ENCODE assay signal across 26 cellular contexts in the genomic region with DNA sequence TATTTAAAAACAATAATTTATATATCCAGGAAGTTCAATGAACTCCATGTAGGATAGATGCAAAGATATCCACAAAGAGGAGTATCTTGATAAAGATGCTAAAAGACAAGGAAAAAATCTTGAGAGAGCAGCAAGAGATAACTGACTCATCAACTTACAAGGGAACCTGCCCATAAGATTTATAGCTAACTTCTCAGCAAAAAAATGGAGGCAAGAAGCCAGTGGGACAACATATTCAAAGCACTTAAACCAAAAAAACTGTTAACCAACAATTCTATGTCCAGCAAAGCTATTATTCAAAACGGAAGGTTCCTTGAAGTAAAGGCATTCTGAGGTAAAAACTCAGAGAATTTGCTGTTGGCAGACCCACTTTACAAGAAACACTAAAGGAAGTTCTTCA. TPM values are rescaled to one million over a fixed set of nuclear protein-coding genes. Genes with fewer than 3 reads are reported as not detected.
A peak's percentile ranks its signal among the peaks of the same experiment; 100 is the strongest.
DNase-seq lines count a peak whose midpoint lies in the region; ATAC-seq, FAIRE-seq and TF ChIP-seq lines count a peak whose summit lies in the region.
"Had no signal": no experiment of that assay in that cellular context is flagged by ENCODE, and none has a peak within 500 bp of the region (broad histone marks: within the 10 kb centered on the region; RNA-seq: fewer than 3 reads in every experiment).

No MANE protein-coding gene starts in this region.

- no peak for DNase-seq in H54 (ENCODE audit: insufficient read length, low spot score)
- no peak for DNase-seq in K562 (ENCODE audit: extremely low read depth in 1 of 4, low spot score in 3 of 4)
- DNase-seq in T-helper 1 cell, result no peak
- DNase-seq: 8988T; ACHN; BE2C; C1 segment of cervical spinal cord; CD4-positive, alpha-beta memory T cell; CD4-positive, CD25-positive, alpha-beta regulatory T cell; CD8-positive, alpha-beta memory T cell; COR-L47; DMS 273 treated with DMSO at 0.1 percent for 48 hours; DMS153; DMS53; DMS79; DND-41; EL; GF-D8 had no signal

- H3K36me3 ChIP-seq in K562 (ENCODE audit: control insufficient read depth, insufficient read depth, low read length), result peaks cover 5% of the 10 kb centered on the region; the same call in 1 of the 3 replicates

- no peaks in the 10 kb centered on the region for H3K27me3 ChIP-seq in K562 (ENCODE audit: control insufficient read depth in 2 of 2, insufficient read depth in 2 of 2, low read length in 2 of 2)
- H3K27me3 ChIP-seq: BE2C, BLaER1 had no signal

- TF ChIP-seq POLR2A in H54 (IDR thresholded peaks at IDR 0.05; ENCODE audit: low read depth, low read length) (no peak), K562 (conservative IDR thresholded peaks at IDR 0.05) (no peak)

- TF ChIP-seq CTCF in K562 (IDR thresholded peaks at IDR 0.05 in 2 of 3, conservative IDR thresholded peaks at IDR 0.05 in 1 of 3; ENCODE audit: insufficient read depth in 2 of 3, low read depth in 1 of 3, low read length in 3 of 3), result no peak

- TF ChIP-seq EP300 in K562 (IDR thresholded peaks at IDR 0.05; ENCODE audit: low read length), result no peak

- H3K9me3 ChIP-seq in K562 (replicated peaks; ENCODE audit: control insufficient read depth, insufficient read depth, low read depth, low read length), result no peaks in the 10 kb centered on the region
- H3K9me3 ChIP-seq: BE2C had no signal

- H3K9ac ChIP-seq in K562 (ENCODE audit: insufficient read depth in 1 of 2, low read depth in 2 of 2, low read length in 2 of 2), result no peak overlapping the region
- H3K9ac ChIP-seq: BLaER1 had no signal

- 52% methylated on average over 1 of the region's 1 CpG for WGBS in K562 (ENCODE audit: insufficient coverage, low coverage, missing lambda C conversion rate)

- no peak overlapping the region for H3K4me3 ChIP-seq in K562
- H3K4me3 ChIP-seq: BLaER1 had no signal

- H3K27ac ChIP-seq in K562 (ENCODE audit: extremely low read depth, low read depth, low read length), result no peak overlapping the region
- H3K27ac ChIP-seq: BLaER1 had no signal

- POLR2A ChIA-PET in K562 (lab: Yijun Ruan, JAX), result no interaction called here

- H3K9me1 ChIP-seq in K562 (ENCODE audit: control insufficient read depth, insufficient read depth, low read length), result no peaks in the 10 kb centered on the region

- ATAC-seq in K562, result no peak
- no peak for ATAC-seq in GM18502 (IDR thresholded peaks at IDR 0.05; ENCODE audit: poor library complexity, unreplicated experiment)
- ATAC-seq in GM21825 (IDR thresholded peaks at IDR 0.05; ENCODE audit: unreplicated experiment), result no peak

- peak; percentile 92 for FAIRE-seq in H54 (lab: Jason Lieb, UNC)
- peak; percentile 26 for FAIRE-seq in K562 (lab: Jason Lieb, UNC)
- peak; percentile 38 for FAIRE-seq in islet of Langerhans (lab: Jason Lieb, UNC)
- FAIRE-seq: A204.1, G401.6, GM12891, GM18507 had no signal

- H3K4me2 ChIP-seq in K562 (ENCODE audit: insufficient read depth, low read length), result no peak overlapping the region
- H3K4me2 ChIP-seq: BLaER1 had no signal

- TF ChIP-seq RAD21 in K562 (CRISPR knock-in tag; conservative IDR thresholded peaks at IDR 0.05 in 1 of 2, IDR thresholded peaks at IDR 0.05 in 1 of 2), result no peak

- intact Hi-C loops in K562 (cut with micrococcal nuclease), result no loop called here

- CTCF ChIA-PET in K562 (lab: Yijun Ruan, JAX; ENCODE audit: low intra/inter-chr PET ratio), result no interaction called here

- H4K20me1 ChIP-seq in K562 (replicated peaks; ENCODE audit: control insufficient read depth, insufficient read depth, low read length), result no peaks in the 10 kb centered on the region

- no peak overlapping the region for H2AFZ ChIP-seq in K562 (ENCODE audit: low read depth, low read length)

- no peaks in the 10 kb centered on the region for H3K4me1 ChIP-seq in K562 (replicated peaks in 1 of 2; ENCODE audit: control insufficient read depth in 2 of 2, insufficient read depth in 2 of 2, low read length in 2 of 2)
- H3K4me1 ChIP-seq: BE2C, BLaER1 had no signal

- in situ Hi-C loops in K562 (cut with MboI), result no loop called here

- no peaks in the 10 kb centered on the region for H3K79me2 ChIP-seq in K562 (ENCODE audit: control insufficient read depth, insufficient read depth, low read length)

- BruUV-seq in K562 (replicated peaks; lab: Mats Ljungman, UMichigan), result no TSS peak

RNA-seq across cellular contexts. Expression of gene RABGAP1, which starts 20.3 kb away (rescaled TPM):
- total RNA-seq in K562 (2011; cell fraction: chromatin; rRNA removed; ENCODE audit: low replicate concordance), result 103 and 147 TPM in 2 replicates
- 25.3 and 30.7 TPM in 2 replicates for total RNA-seq in K562 (2011; cell fraction: nucleolus; rRNA removed)
- 45.7 and 53.1 TPM in 2 replicates for total RNA-seq in K562 (2011; cell fraction: nucleoplasm; rRNA removed)
- total RNA-seq in K562 (2014; rRNA removed) (5.1 and 6.8 TPM in 2 replicates), K562 (2014; rRNA removed; fragmentation: Illumina TruSeq; extraction: Trizol) (15.7 and 16.3 TPM in 2 replicates), K562 (2015; rRNA removed; fragmentation: Illumina TruSeq; extraction: Trizol) (14.1 and 16.5 TPM in 2 replicates), K562 (2021) (12.6 and 15.3 TPM in 2 replicates)
- polyA plus RNA-seq in K562 (2011; rRNA removed) (21.0 and 22.7 TPM in 2 replicates), K562 (2014; fragmentation: Illumina TruSeq; extraction: Trizol) (9.6 and 13.1 TPM in 2 replicates), K562 (2014; fragmentation: Nextera tagmentation; extraction: Ambion mirVana) (1 to 10 TPM; 1.5 to 2.2 TPM), K562 (2014; rRNA removed) (7.7 and 9.8 TPM in 2 replicates)
- polyA plus RNA-seq in K562 (2011; cell fraction: cytosol; rRNA removed), result 4.0 and 8.5 TPM in 2 replicates
- 19.9 and 21.0 TPM in 2 replicates for polyA plus RNA-seq in K562 (2011; cell fraction: nucleus; rRNA removed)
- 7.6 and 8.2 TPM in 2 replicates for polyA plus RNA-seq in K562 (2012)
- polyA minus RNA-seq in K562 (2011; rRNA and poly(A)+ RNA removed), result 30.5 and 41.7 TPM in 2 replicates
- polyA minus RNA-seq in K562 (2011; cell fraction: cytosol; rRNA and poly(A)+ RNA removed), result 6.6 and 11.8 TPM in 2 replicates
- polyA minus RNA-seq in K562 (2011; cell fraction: nucleus; rRNA and poly(A)+ RNA removed), result 24.9 and 52.1 TPM in 2 replicates

RNA-seq across cellular contexts. Expression of gene ZBTB26, which starts 29.8 kb away (rescaled TPM):
- total RNA-seq in K562 (2011; cell fraction: chromatin; rRNA removed; ENCODE audit: low replicate concordance), result 9.0 and 26.0 TPM in 2 replicates
- 4.8 and 7.8 TPM in 2 replicates for total RNA-seq in K562 (2011; cell fraction: nucleolus; rRNA removed)
- 14.2 and 26.4 TPM in 2 replicates for total RNA-seq in K562 (2011; cell fraction: nucleoplasm; rRNA removed)
- total RNA-seq in K562 (2014; rRNA removed) (3.4 and 4.3 TPM in 2 replicates), K562 (2014; rRNA removed; fragmentation: Illumina TruSeq; extraction: Trizol) (4.3 and 5.4 TPM in 2 replicates), K562 (2015; rRNA removed; fragmentation: Illumina TruSeq; extraction: Trizol) (3.5 and 3.9 TPM in 2 replicates), K562 (2021) (7.4 and 9.1 TPM in 2 replicates)
- polyA plus RNA-seq in K562 (2011; rRNA removed) (20.7 and 21.4 TPM in 2 replicates), K562 (2014; fragmentation: Illumina TruSeq; extraction: Trizol) (10.0 and 11.4 TPM in 2 replicates), K562 (2014; fragmentation: Nextera tagmentation; extraction: Ambion mirVana) (1 to 10 TPM; 2.4 to 5.0 TPM), K562 (2014; rRNA removed) (9.4 and 10.3 TPM in 2 replicates)
- polyA plus RNA-seq in K562 (2011; cell fraction: cytosol; rRNA removed), result 5.5 and 9.9 TPM in 2 replicates
- 21.9 and 38.1 TPM in 2 replicates for polyA plus RNA-seq in K562 (2011; cell fraction: nucleus; rRNA removed)
- polyA plus RNA-seq in K562 (2012), result 5.8 and 9.5 TPM in 2 replicates
- polyA minus RNA-seq in K562 (2011; rRNA and poly(A)+ RNA removed), result 12.0 and 12.8 TPM in 2 replicates
- polyA minus RNA-seq in K562 (2011; cell fraction: cytosol; rRNA and poly(A)+ RNA removed), result 5.7 and 6.9 TPM in 2 replicates
- 4.0 and 9.6 TPM in 2 replicates for polyA minus RNA-seq in K562 (2011; cell fraction: nucleus; rRNA and poly(A)+ RNA removed)

RNA-seq across cellular contexts. Expression of gene ZBTB6, which starts 48.0 kb away (rescaled TPM):
- total RNA-seq in K562 (2011; cell fraction: chromatin; rRNA removed; ENCODE audit: low replicate concordance), result 3.2 and 10.1 TPM in 2 replicates
- total RNA-seq in K562 (2011; cell fraction: nucleolus; rRNA removed), result 2.7 and 3.4 TPM in 2 replicates
- 5.5 and 6.9 TPM in 2 replicates for total RNA-seq in K562 (2011; cell fraction: nucleoplasm; rRNA removed)
- total RNA-seq in K562 (2014; rRNA removed) (3.1 and 3.7 TPM in 2 replicates), K562 (2014; rRNA removed; fragmentation: Illumina TruSeq; extraction: Trizol) (6.7 and 8.0 TPM in 2 replicates), K562 (2015; rRNA removed; fragmentation: Illumina TruSeq; extraction: Trizol) (6.1 and 7.2 TPM in 2 replicates), K562 (2021) (5.0 and 5.3 TPM in 2 replicates)
- polyA plus RNA-seq in K562 (2011; rRNA removed) (6.4 and 6.9 TPM in 2 replicates), K562 (2014; fragmentation: Illumina TruSeq; extraction: Trizol) (4.9 and 6.3 TPM in 2 replicates), K562 (2014; fragmentation: Nextera tagmentation; extraction: Ambion mirVana) (1 to 10 TPM; 1.4 to 4.8 TPM), K562 (2014; rRNA removed) (3.9 and 4.5 TPM in 2 replicates)
- polyA plus RNA-seq in K562 (2011; cell fraction: cytosol; rRNA removed), result 1.2 and 3.0 TPM in 2 replicates
- polyA plus RNA-seq in K562 (2011; cell fraction: nucleus; rRNA removed), result 1.8 and 3.2 TPM in 2 replicates
- 3.8 and 4.5 TPM in 2 replicates for polyA plus RNA-seq in K562 (2012)
- 9.6 and 11.8 TPM in 2 replicates for polyA minus RNA-seq in K562 (2011; rRNA and poly(A)+ RNA removed)
- polyA minus RNA-seq in K562 (2011; cell fraction: cytosol; rRNA and poly(A)+ RNA removed), result 2.6 and 2.7 TPM in 2 replicates
- polyA minus RNA-seq in K562 (2011; cell fraction: nucleus; rRNA and poly(A)+ RNA removed), result 6.3 and 12.1 TPM in 2 replicates

RNA-seq across cellular contexts. Expression of gene RC3H2, which starts 56.0 kb away (rescaled TPM):
- total RNA-seq in K562 (2011; cell fraction: chromatin; rRNA removed; ENCODE audit: low replicate concordance), result 62.5 and 108 TPM in 2 replicates
- total RNA-seq in K562 (2011; cell fraction: nucleolus; rRNA removed), result 25.3 and 30.5 TPM in 2 replicates
- total RNA-seq in K562 (2011; cell fraction: nucleoplasm; rRNA removed), result 43.0 and 50.8 TPM in 2 replicates
- total RNA-seq in K562 (2014; rRNA removed) (18.6 and 18.7 TPM in 2 replicates), K562 (2014; rRNA removed; fragmentation: Illumina TruSeq; extraction: Trizol) (23.2 and 28.1 TPM in 2 replicates), K562 (2015; rRNA removed; fragmentation: Illumina TruSeq; extraction: Trizol) (25.8 and 28.1 TPM in 2 replicates), K562 (2021) (25.0 and 26.6 TPM in 2 replicates)
- polyA plus RNA-seq in K562 (2011; rRNA removed) (29.5 and 35.4 TPM in 2 replicates), K562 (2014; fragmentation: Illumina TruSeq; extraction: Trizol) (15.4 and 15.7 TPM in 2 replicates), K562 (2014; fragmentation: Nextera tagmentation; extraction: Ambion mirVana) (1 to 10 TPM; 5.6 to 8.6 TPM), K562 (2014; rRNA removed) (12.8 and 13.9 TPM in 2 replicates)
- 12.1 and 18.0 TPM in 2 replicates for polyA plus RNA-seq in K562 (2011; cell fraction: cytosol; rRNA removed)
- 26.4 and 27.3 TPM in 2 replicates for polyA plus RNA-seq in K562 (2011; cell fraction: nucleus; rRNA removed)
- polyA plus RNA-seq in K562 (2012), result 9.3 and 10.8 TPM in 2 replicates
- polyA minus RNA-seq in K562 (2011; rRNA and poly(A)+ RNA removed), result 119 and 133 TPM in 2 replicates
- 29.8 and 40.5 TPM in 2 replicates for polyA minus RNA-seq in K562 (2011; cell fraction: cytosol; rRNA and poly(A)+ RNA removed)
- 24.6 and 46.4 TPM in 2 replicates for polyA minus RNA-seq in K562 (2011; cell fraction: nucleus; rRNA and poly(A)+ RNA removed)
